In genomic region chr9:77717608-77718297, GRCh38 we compare ENCODE assay signal across 7 cellular contexts.
A peak's percentile ranks its signal among the peaks of the same experiment; 100 is the strongest.
DNase-seq lines count a peak whose midpoint lies in the region; ATAC-seq, FAIRE-seq and TF ChIP-seq lines count a peak whose summit lies in the region.
"Not testable (repeated sequence)": the region's sequence is repeated elsewhere in the genome, so short reads cannot be mapped to it uniquely, and the experiment has no call there.

No MANE protein-coding gene starts in this region.

- intact Hi-C loops in activated CD8-positive, alpha-beta T cell treated with anti-CD3 and anti-CD28 coated beads for 36 hours (cut with micrococcal nuclease) = loop anchor here (2.0 kb wide), 1 partner anchor 27 kb away; no protein-coding TSS in a partner anchor
- intact Hi-C loops in K562 (cut with micrococcal nuclease) = not testable (repeated sequence)

- TF ChIP-seq RAD21 in K562 (CRISPR knock-in tag; conservative IDR thresholded peaks at IDR 0.05 in 1 of 2, IDR thresholded peaks at IDR 0.05 in 1 of 2) = not testable (repeated sequence)

- not testable (repeated sequence) for H3K27me3 ChIP-seq in MG63; K562 (ENCODE audit: control insufficient read depth in 2 of 2, insufficient read depth in 2 of 2, low read length in 2 of 2)

- POLR2A ChIA-PET in activated CD8-positive, alpha-beta T cell treated with anti-CD3 and anti-CD28 coated beads for 36 hours (lab: Charles Lee); K562 (lab: Yijun Ruan, JAX): not testable (repeated sequence)

- BruUV-seq in K562 (replicated peaks; lab: Mats Ljungman, UMichigan) = not testable (repeated sequence)

- TF ChIP-seq POLR2A in K562 (conservative IDR thresholded peaks at IDR 0.05) = not testable (repeated sequence)

- H3K4me2 ChIP-seq in K562 (ENCODE audit: insufficient read depth, low read length) = not testable (repeated sequence)

- peak; percentile 67 for ATAC-seq in activated CD8-positive, alpha-beta T cell treated with anti-CD3 and anti-CD28 coated beads for 36 hours
- not testable (repeated sequence) for ATAC-seq in K562

- H4K20me1 ChIP-seq in K562 (replicated peaks; ENCODE audit: control insufficient read depth, insufficient read depth, low read length) = not testable (repeated sequence)

- in situ Hi-C loops in K562 (cut with MboI) = not testable (repeated sequence)

- H3K27ac Mint-ChIP-seq in activated CD8-positive, alpha-beta T cell treated with anti-CD3 and anti-CD28 coated beads for 36 hours = peak overlapping the region; percentile 73

- peaks cover 19% of the 10 kb centered on the region for H3K4me1 Mint-ChIP-seq in activated CD8-positive, alpha-beta T cell treated with anti-CD3 and anti-CD28 coated beads for 36 hours (ENCODE audit: low read depth)

- WGBS in K562 (ENCODE audit: insufficient coverage, low coverage, missing lambda C conversion rate) = 93% methylated on average over 4 of the region's 5 CpGs

- H3K36me3 Mint-ChIP-seq in activated CD8-positive, alpha-beta T cell treated with anti-CD3 and anti-CD28 coated beads for 36 hours (ENCODE audit: low read depth) = not testable (repeated sequence)

- not testable (repeated sequence) for H3K9me3 Mint-ChIP-seq in activated CD8-positive, alpha-beta T cell treated with anti-CD3 and anti-CD28 coated beads for 36 hours

- not testable (repeated sequence) for H3K4me1 ChIP-seq in K562 (replicated peaks in 1 of 2; ENCODE audit: control insufficient read depth in 2 of 2, insufficient read depth in 2 of 2, low read length in 2 of 2)

- H3K9me3 ChIP-seq in MG63; K562 (replicated peaks; ENCODE audit: control insufficient read depth, insufficient read depth, low read depth, low read length): not testable (repeated sequence)

- peak; percentile 73 for FAIRE-seq in K562 (lab: Jason Lieb, UNC)
- peak; percentile 94 for FAIRE-seq in islet of Langerhans (lab: Jason Lieb, UNC)

- H3K27ac ChIP-seq in K562 (ENCODE audit: extremely low read depth, low read depth, low read length) = not testable (repeated sequence)

- not testable (repeated sequence) for H2AFZ ChIP-seq in K562 (ENCODE audit: low read depth, low read length)

- not testable (repeated sequence) for H3K79me2 ChIP-seq in K562 (ENCODE audit: control insufficient read depth, insufficient read depth, low read length)

- not testable (repeated sequence) for H3K4me3 ChIP-seq in MG63, K562

- DNase-seq in GM04503 (ENCODE audit: low read depth) (peak; percentile 88), MG63 (peak; percentile 46), fibroblast of gingiva (ENCODE audit: low read depth) (peak; percentile 90), renal cortical epithelial cell (ENCODE audit: low read depth) (peak; percentile 83)
- DNase-seq in activated CD8-positive, alpha-beta T cell treated with anti-CD3 and anti-CD28 coated beads for 36 hours; K562 (ENCODE audit: extremely low read depth in 1 of 4, low spot score in 3 of 4): not testable (repeated sequence)

- H3K36me3 ChIP-seq in MG63; K562 (ENCODE audit: control insufficient read depth, insufficient read depth, low read length): not testable (repeated sequence)

- not testable (repeated sequence) for H3K4me3 Mint-ChIP-seq in activated CD8-positive, alpha-beta T cell treated with anti-CD3 and anti-CD28 coated beads for 36 hours

- H3K9me1 ChIP-seq in K562 (ENCODE audit: control insufficient read depth, insufficient read depth, low read length) = not testable (repeated sequence)

- CTCF ChIA-PET in activated CD8-positive, alpha-beta T cell treated with anti-CD3 and anti-CD28 coated beads for 36 hours (lab: Charles Lee) = interaction anchor here (0.6 kb wide), 1 partner anchor 240 kb away, joined by 3 read pairs; no protein-coding TSS in a partner anchor
- CTCF ChIA-PET in K562 (lab: Yijun Ruan, JAX; ENCODE audit: low intra/inter-chr PET ratio) = not testable (repeated sequence)

- not testable (repeated sequence) for H3K27me3 Mint-ChIP-seq in activated CD8-positive, alpha-beta T cell treated with anti-CD3 and anti-CD28 coated beads for 36 hours

- not testable (repeated sequence) for H3K9ac ChIP-seq in K562 (ENCODE audit: insufficient read depth in 1 of 2, low read depth in 2 of 2, low read length in 2 of 2)

- not testable (repeated sequence) for TF ChIP-seq EP300 in K562 (IDR thresholded peaks at IDR 0.05; ENCODE audit: low read length)

- not testable (repeated sequence) for TF ChIP-seq CTCF in activated CD8-positive, alpha-beta T cell treated with anti-CD3 and anti-CD28 coated beads for 36 hours (IDR thresholded peaks at IDR 0.05); K562 (IDR thresholded peaks at IDR 0.05 in 2 of 3, conservative IDR thresholded peaks at IDR 0.05 in 1 of 3; ENCODE audit: insufficient read depth in 2 of 3, low read depth in 1 of 3, low read length in 3 of 3)
